ENCODE assay signal across 21 cellular contexts in genomic region chr14:51354846-51355245, GRCh38.
DNase-seq lines count a peak whose midpoint lies in the region; ATAC-seq, FAIRE-seq and TF ChIP-seq lines count a peak whose summit lies in the region.
"Had no signal": no experiment of that assay in that cellular context is flagged by ENCODE, and none has a peak within 500 bp of the region (broad histone marks: within the 10 kb centered on the region; RNA-seq: fewer than 3 reads in every experiment).

No MANE protein-coding gene starts in this region.

- CTCF ChIA-PET in SK-N-SH (lab: Yijun Ruan, JAX) (interaction anchor here (0.6 to 0.9 kb wide), 2 partner anchors 40 to 71 kb away, joined by 3 read pairs; no protein-coding TSS in a partner anchor), PC-9 (lab: Charles Lee) (no interaction called here)

- peak overlapping the region; percentile 14; the same call in 1 of the 2 replicates for H3K9ac ChIP-seq in SK-N-SH

- no peak for ATAC-seq in SK-N-SH treated with all-trans-retinoic acid at 6 μM for 48 hours
- ATAC-seq in GM21515 (IDR thresholded peaks at IDR 0.05; ENCODE audit: unreplicated experiment): no peak
- ATAC-seq: A549, HCT116 had no signal

- peaks cover 2 to 29% of the 10 kb centered on the region in 2 experiments; a peak in 2 of 4 replicates for H3K4me1 ChIP-seq in SK-N-SH (ENCODE audit: control insufficient read depth in 1 of 2, insufficient read depth in 2 of 2, low read depth in 1 of 2, low read length in 1 of 2)
- no peaks in the 10 kb centered on the region for H3K4me1 ChIP-seq in PC-9 (replicated peaks; ENCODE audit: insufficient read depth)
- H3K4me1 ChIP-seq in osteoblast (ENCODE audit: insufficient read depth, low read length): peaks cover 3% of the 10 kb centered on the region
- H3K4me1 ChIP-seq: A549, Caco-2 had no signal

- H3K4me3 ChIP-seq in SK-N-SH (ENCODE audit: low read depth in 2 of 2, low read length in 1 of 2): 0 out of 4 replicates have a peak overlapping the region, but pooled peaks of 1 of the 2 experiments have one; percentile 19
- no peak overlapping the region for H3K4me3 ChIP-seq in PC-9
- no peak overlapping the region for H3K4me3 ChIP-seq in osteoblast (ENCODE audit: insufficient read depth, low read length)
- H3K4me3 ChIP-seq: A549 had no signal

- peak; percentile 59 for FAIRE-seq in urothelium cell line (lab: Jason Lieb, UNC)
- FAIRE-seq: A549, D721Med, G401.6, GM12892, GM18507, HTR-8/SVneo had no signal

- H3K9me2 ChIP-seq in SK-N-SH (no peaks in the 10 kb centered on the region), PC-9 (ENCODE audit: insufficient read depth) (no peaks in the 10 kb centered on the region)

- intact Hi-C loops in PC-9 (cut with micrococcal nuclease; ENCODE audit: unreplicated experiment): no loop called here

- H3K9me3 ChIP-seq in SK-N-SH: no peaks in the 10 kb centered on the region
- H3K9me3 ChIP-seq in PC-9 (ENCODE audit: insufficient read depth, low read depth): no peaks in the 10 kb centered on the region
- no peaks in the 10 kb centered on the region for H3K9me3 ChIP-seq in osteoblast (ENCODE audit: low read depth, low read length)
- H3K9me3 ChIP-seq: A549, Caco-2 had no signal

- H3K36me3 ChIP-seq in SK-N-SH (replicated peaks in 1 of 2; ENCODE audit: control insufficient read depth in 1 of 2, insufficient read depth in 2 of 2, low read length in 1 of 2) (no peaks in the 10 kb centered on the region), PC-9 (ENCODE audit: low read depth) (no peaks in the 10 kb centered on the region), osteoblast (ENCODE audit: insufficient read depth, low read length) (no peaks in the 10 kb centered on the region)

- H2AFZ ChIP-seq in SK-N-SH (ENCODE audit: low read depth) (peak overlapping the region; percentile 84), PC-9 (0 out of 2 replicates have a peak overlapping the region, but pooled peaks have one; percentile 64), osteoblast (ENCODE audit: low read length) (peak overlapping the region; percentile 0)

- POLR2A ChIA-PET in SK-N-SH (lab: Yijun Ruan, JAX): no interaction called here
- POLR2A ChIA-PET in PC-9 (lab: Charles Lee; ENCODE audit: unreplicated experiment): interaction anchor here (0.5 to 0.6 kb wide), 2 partner anchors 42 to 58 kb away, joined by 3 read pairs; no protein-coding TSS in a partner anchor

- peak overlapping the region; percentile 66 for H3K4me2 ChIP-seq in SK-N-SH
- no peak overlapping the region for H3K4me2 ChIP-seq in PC-9
- H3K4me2 ChIP-seq in osteoblast (ENCODE audit: insufficient read depth, low read length): no peak overlapping the region
- H3K4me2 ChIP-seq: A549 had no signal

- BruUV-seq in PC-9 (replicated peaks; lab: Mats Ljungman, UMichigan): no TSS peak

- 95% methylated on average over 1 of the region's 1 CpG for WGBS in SK-N-SH (ENCODE audit: low lambda C conversion rate)

- DNase-seq in SK-N-SH: no peak
- no peak for DNase-seq in PC-9
- DNase-seq in osteoblast (ENCODE audit: insufficient read length, low spot score, missing footprints): no peak
- no peak for DNase-seq in urothelium cell line (ENCODE audit: low spot score)
- no peak for DNase-seq in iPS-NIHi7 (ENCODE audit: extremely low spot score)
- DNase-seq in NCI-H82 (lab: John Stamatoyannopoulos, UW): no peak
- DNase-seq: AML-193; Caco-2; CD4-positive, alpha-beta T cell; HFFc6 had no signal

- no peaks in the 10 kb centered on the region for H3K27me3 ChIP-seq in SK-N-SH (ENCODE audit: insufficient read depth)
- H3K27me3 ChIP-seq in PC-9 (ENCODE audit: insufficient read depth, low read depth): no peaks in the 10 kb centered on the region
- no peaks in the 10 kb centered on the region for H3K27me3 ChIP-seq in osteoblast (ENCODE audit: insufficient read depth, low read length)

- TF ChIP-seq EP300 in SK-N-SH (IDR thresholded peaks at IDR 0.05; ENCODE audit: borderline replicate concordance in 1 of 2, low read depth in 1 of 2, low read length in 1 of 2): no peak

- H4K20me1 ChIP-seq in SK-N-SH (ENCODE audit: insufficient read depth) (no peaks in the 10 kb centered on the region), PC-9 (ENCODE audit: insufficient read depth) (no peaks in the 10 kb centered on the region), osteoblast (ENCODE audit: insufficient read depth, low read length) (no peaks in the 10 kb centered on the region)

- H3K27ac ChIP-seq in SK-N-SH (ENCODE audit: low read depth in 2 of 2, low read length in 1 of 2) (peak overlapping the region in 1 of 2 experiments; percentile 59; a peak in 1 of 4 replicates), PC-9 (no peak overlapping the region), osteoblast (ENCODE audit: low read depth, low read length) (no peak overlapping the region)
- H3K27ac ChIP-seq: 22Rv1, A549, C4-2B had no signal

- H3K79me2 ChIP-seq in SK-N-SH (ENCODE audit: insufficient read depth) (no peaks in the 10 kb centered on the region), PC-9 (ENCODE audit: low read depth) (no peaks in the 10 kb centered on the region), osteoblast (ENCODE audit: insufficient read depth, low read length) (no peaks in the 10 kb centered on the region)

- H3F3A ChIP-seq in SK-N-SH (replicated peaks; ENCODE audit: insufficient read depth) (no peaks in the 10 kb centered on the region), PC-9 (ENCODE audit: insufficient read depth, low read depth) (no peaks in the 10 kb centered on the region)

- no peak for TF ChIP-seq RAD21 in SK-N-SH (IDR thresholded peaks at IDR 0.05; ENCODE audit: low read length)

- no peak for TF ChIP-seq CTCF in SK-N-SH (IDR thresholded peaks at IDR 0.05)
- no peak for TF ChIP-seq CTCF in PC-9 (conservative IDR thresholded peaks at IDR 0.05)
- no peak for TF ChIP-seq CTCF in osteoblast (IDR thresholded peaks at IDR 0.05; ENCODE audit: extremely low read depth, low read depth, low read length)

TF ChIP-seq in SK-N-SH, 30 proteins besides CTCF, POLR2A, EP300 and RAD21 (continues in another document):
- no peak for TF ChIP-seq TAF1 (IDR thresholded peaks at IDR 0.05; ENCODE audit: borderline replicate concordance, low read depth, low read length)
- no peak for TF ChIP-seq TCF12 (IDR thresholded peaks at IDR 0.05)
- TF ChIP-seq USF2 (IDR thresholded peaks at IDR 0.05; ENCODE audit: borderline replicate concordance, low read depth, low read length): no peak
- TF ChIP-seq YY1 (IDR thresholded peaks at IDR 0.05; ENCODE audit: low read depth): no peak
- no peak for TF ChIP-seq SIN3A (IDR thresholded peaks at IDR 0.05; ENCODE audit: borderline replicate concordance, low read depth, low read length)
- no peak for TF ChIP-seq RCOR1 (IDR thresholded peaks at IDR 0.05; ENCODE audit: low read length)
- no peak for TF ChIP-seq RFX5 (IDR thresholded peaks at IDR 0.05; ENCODE audit: low read length)
- TF ChIP-seq, protein P1, sequence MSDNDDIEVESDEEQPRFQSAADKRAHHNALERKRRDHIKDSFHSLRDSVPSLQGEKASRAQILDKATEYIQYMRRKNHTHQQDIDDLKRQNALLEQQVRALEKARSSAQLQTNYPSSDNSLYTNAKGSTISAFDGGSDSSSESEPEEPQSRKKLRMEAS (IDR thresholded peaks at IDR 0.05; ENCODE audit: low read depth): no peak
- no peak for TF ChIP-seq FOSL2 (IDR thresholded peaks at IDR 0.05; ENCODE audit: borderline replicate concordance, low read depth)
- TF ChIP-seq GATA2 (CRISPR knock-in tag; IDR thresholded peaks at IDR 0.05): no peak
- no peak for TF ChIP-seq ELF1 (IDR thresholded peaks at IDR 0.05)
- TF ChIP-seq GABPA (IDR thresholded peaks at IDR 0.05; ENCODE audit: low read depth): no peak

TF ChIP-seq in SK-N-SH treated with all-trans-retinoic acid at 6 μM for 48 hours, 23 proteins besides CTCF, POLR2A, EP300 and RAD21 (continues in another document):
- TF ChIP-seq OSR1 (CRISPR knock-in tag; IDR thresholded peaks at IDR 0.05) (no peak), ZNF70 (CRISPR knock-in tag; IDR thresholded peaks at IDR 0.05) (no peak), ZFP3 (CRISPR knock-in tag; IDR thresholded peaks at IDR 0.05) (no peak), ZNF8 (CRISPR knock-in tag; IDR thresholded peaks at IDR 0.05) (no peak), PPARA (CRISPR knock-in tag; IDR thresholded peaks at IDR 0.05; ENCODE audit: borderline replicate concordance) (no peak), ZNF565 (CRISPR knock-in tag; conservative IDR thresholded peaks at IDR 0.05; ENCODE audit: low read depth) (no peak), TSHZ2 (CRISPR knock-in tag; IDR thresholded peaks at IDR 0.05) (no peak), ZC3H10 (CRISPR knock-in tag; IDR thresholded peaks at IDR 0.05) (no peak), SNAI2 (CRISPR knock-in tag; IDR thresholded peaks at IDR 0.05) (no peak), CREB5 (CRISPR knock-in tag; IDR thresholded peaks at IDR 0.05; ENCODE audit: low read depth) (no peak)

Comparison
In these comparisons a context has a peak if more than half of its experiments do, and no peak if none do; other contexts are left out.
1. H2AFZ ChIP-seq: peak in every context shown above with its lines; median percentile 84 in SK-N-SH; 64 in PC-9; 0 in osteoblast.